ENCODE assay signal across 1 cellular context in the genomic region with DNA sequence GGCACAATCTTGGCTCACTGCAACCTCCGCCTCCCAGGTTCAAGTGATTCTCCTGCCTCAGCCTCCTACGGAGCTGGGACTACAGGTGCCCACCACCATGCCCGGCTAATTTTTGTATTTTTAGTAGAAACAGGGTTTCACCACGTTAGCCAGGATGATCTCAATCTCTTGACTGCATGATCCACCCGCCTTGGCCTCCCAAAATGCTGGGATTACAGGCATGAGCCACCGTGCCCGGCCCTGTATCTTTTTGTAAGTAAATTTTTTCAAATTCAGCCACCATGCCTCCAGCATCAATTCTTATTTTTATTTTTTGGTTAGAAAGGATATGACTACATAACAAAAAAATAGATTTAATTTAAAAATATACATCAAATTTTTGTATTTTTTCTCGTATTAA. TPM values are rescaled to one million over a fixed set of nuclear protein-coding genes. Genes with fewer than 3 reads are reported as not detected.
"Had no signal": no experiment of that assay in that cellular context is flagged by ENCODE, and none has a peak within 500 bp of the region (broad histone marks: within the 10 kb centered on the region; RNA-seq: fewer than 3 reads in every experiment).

No MANE protein-coding gene starts in this region.

RNA-seq across cellular contexts. Expression of gene DKK2, which starts 36.7 kb away (rescaled TPM):
- total RNA-seq: NCI-H460 had no signal
